22 cellular contexts compared by ENCODE assay signal in the genomic region with DNA sequence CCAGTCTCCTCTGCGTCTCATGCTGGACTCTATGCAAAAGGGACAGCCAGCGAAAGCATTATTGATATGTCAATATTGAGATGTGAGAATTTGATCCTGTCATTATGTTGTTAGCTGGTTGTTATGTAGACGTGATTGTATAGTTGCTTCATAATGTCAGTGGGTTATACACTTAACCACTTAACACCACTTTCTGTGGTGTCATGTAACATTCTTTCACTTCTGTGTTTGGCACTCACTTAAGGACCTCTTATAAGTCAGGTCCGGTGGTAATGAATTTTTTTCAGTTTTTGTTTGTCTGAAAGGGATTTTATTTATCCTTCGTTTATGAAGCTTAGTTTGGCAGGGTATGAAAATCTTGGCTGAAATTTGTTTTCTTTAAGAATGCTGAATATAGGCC. TPM values are rescaled to one million over a fixed set of nuclear protein-coding genes. Genes with fewer than 3 reads are reported as not detected.
"Had no signal": no experiment of that assay in that cellular context is flagged by ENCODE, and none has a peak within 500 bp of the region (broad histone marks: within the 10 kb centered on the region; RNA-seq: fewer than 3 reads in every experiment).

No MANE protein-coding gene starts in this region.

- ATAC-seq: esophagus mucosa, gastrocnemius medialis had no signal

- H3K36me3 ChIP-seq: ascending aorta, gastrocnemius medialis, left ventricle myocardium inferior, prostate gland, right atrium auricular region, tibial nerve had no signal

- H3K9me3 ChIP-seq: ascending aorta, gastrocnemius medialis, prostate gland, right atrium auricular region, tibial nerve had no signal

- DNase-seq: activated CD4-positive, alpha-beta T cell treated with anti-CD3 and anti-CD28 coated beads for 48 hours; activated CD4-positive, CD25-positive, alpha-beta regulatory T cell; activated CD8-positive, alpha-beta memory T cell treated with anti-CD3 and anti-CD28 coated beads, Interleukin-2, amount 50 U/mL, for 4 hours; activated effector memory CD4-positive, alpha-beta T cell treated with Interleukin-2 at 50 U/mL for 16 hours; activated naive CD4-positive, alpha-beta T cell treated with anti-CD3 and anti-CD28 coated beads, Interleukin-2, amount 50 U/mL, for 16 hours; activated T-cell treated with anti-CD3 and anti-CD28 coated beads, Interleukin-2, amount 50 U/mL, for 48 hours; effector CD4-positive, alpha-beta T cell; gastrocnemius medialis; head of caudate nucleus; kidney; left ventricle myocardium inferior; mammary epithelial cell; midbrain; stimulated activated CD4-positive, alpha-beta T cell treated with anti-CD3 and anti-CD28 coated beads, Interleukin-2, amount 100 ng/mL, for 24 hours had no signal

- H3K4me3 ChIP-seq: ascending aorta, coronary artery, gastrocnemius medialis, left ventricle myocardium inferior, prostate gland, right atrium auricular region, tibial nerve had no signal

- H3K27me3 ChIP-seq: ascending aorta, gastrocnemius medialis, right atrium auricular region had no signal

- H3K4me1 ChIP-seq: ascending aorta, gastrocnemius medialis, prostate gland had no signal

- H3K27ac ChIP-seq: ascending aorta, coronary artery, gastrocnemius medialis, left ventricle myocardium inferior, prostate gland, right atrium auricular region, tibial nerve had no signal

RNA-seq across cellular contexts. Expression of a gene that starts 7.1 kb away (rescaled TPM):
- total RNA-seq: mammary epithelial cell, prostate gland had no signal

RNA-seq across cellular contexts. Expression of a gene that starts 10.3 kb away (rescaled TPM):
- total RNA-seq: mammary epithelial cell had no signal

RNA-seq across cellular contexts. Expression of a gene that starts 52.3 kb away (rescaled TPM):
- total RNA-seq: ascending aorta, gastrocnemius medialis, omental fat pad, skeletal muscle tissue, tibial nerve had no signal
